Comparison of ENCODE assay signal across 1 cellular context in the genomic region with DNA sequence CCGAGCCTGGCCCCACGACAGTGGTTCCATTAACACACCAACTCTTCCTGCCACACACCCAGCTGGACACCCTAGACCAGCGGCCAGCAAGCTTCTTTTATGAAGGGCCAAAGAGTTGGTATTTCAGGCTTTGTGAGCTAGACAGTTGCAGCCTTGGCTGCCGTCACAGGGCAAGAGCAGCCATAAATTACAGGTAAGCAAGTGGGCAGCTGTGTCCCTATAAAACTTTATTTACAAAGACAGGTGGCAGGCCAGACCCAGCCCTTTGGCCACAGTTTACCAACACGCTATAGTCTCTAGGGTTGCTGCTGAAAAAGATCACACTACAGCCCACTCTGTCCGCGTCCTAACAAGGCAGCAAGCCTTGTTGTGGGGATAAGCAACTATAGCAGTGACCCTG.
TF ChIP-seq lines count a peak whose summit lies in the region.

No MANE protein-coding gene starts in this region.

TF ChIP-seq in GM12878, 131 proteins besides CTCF, POLR2A, EP300 and RAD21:
- TF ChIP-seq WRNIP1 (IDR thresholded peaks at IDR 0.05; ENCODE audit: borderline replicate concordance, low read depth, low read length) (no peak), ZBTB40 (IDR thresholded peaks at IDR 0.05; ENCODE audit: borderline replicate concordance) (peak; percentile 39; the same call in 1 of the 2 replicates)
TF ChIP-seq in GM12878: peak in this region for 1.
